In the genomic region with DNA sequence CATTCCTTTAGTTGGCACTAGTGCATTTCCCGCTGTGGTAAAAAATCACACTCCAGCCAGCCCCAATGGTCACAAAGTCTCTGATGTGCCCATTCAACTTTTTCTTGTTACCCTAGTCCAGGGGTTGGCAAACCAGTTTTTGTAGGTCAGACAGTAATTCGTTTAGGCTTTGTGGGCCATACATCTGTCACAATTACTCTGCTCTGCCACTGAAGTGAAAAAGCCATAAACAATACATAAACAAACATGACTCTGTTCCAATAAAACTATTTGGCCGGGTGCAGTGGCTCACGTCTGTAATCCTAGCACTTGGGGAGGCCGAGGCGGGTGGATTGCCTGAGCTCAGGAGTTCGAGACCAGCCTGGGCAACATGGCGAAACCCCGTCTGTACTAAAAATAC, we compare ENCODE assay signal across 1 cellular context.
TF ChIP-seq lines count a peak whose summit lies in the region.

No MANE protein-coding gene starts in this region.

TF ChIP-seq in GM23338, 12 proteins besides CTCF, POLR2A, EP300 and RAD21 (continued from another document):
- TF ChIP-seq, protein P1, sequence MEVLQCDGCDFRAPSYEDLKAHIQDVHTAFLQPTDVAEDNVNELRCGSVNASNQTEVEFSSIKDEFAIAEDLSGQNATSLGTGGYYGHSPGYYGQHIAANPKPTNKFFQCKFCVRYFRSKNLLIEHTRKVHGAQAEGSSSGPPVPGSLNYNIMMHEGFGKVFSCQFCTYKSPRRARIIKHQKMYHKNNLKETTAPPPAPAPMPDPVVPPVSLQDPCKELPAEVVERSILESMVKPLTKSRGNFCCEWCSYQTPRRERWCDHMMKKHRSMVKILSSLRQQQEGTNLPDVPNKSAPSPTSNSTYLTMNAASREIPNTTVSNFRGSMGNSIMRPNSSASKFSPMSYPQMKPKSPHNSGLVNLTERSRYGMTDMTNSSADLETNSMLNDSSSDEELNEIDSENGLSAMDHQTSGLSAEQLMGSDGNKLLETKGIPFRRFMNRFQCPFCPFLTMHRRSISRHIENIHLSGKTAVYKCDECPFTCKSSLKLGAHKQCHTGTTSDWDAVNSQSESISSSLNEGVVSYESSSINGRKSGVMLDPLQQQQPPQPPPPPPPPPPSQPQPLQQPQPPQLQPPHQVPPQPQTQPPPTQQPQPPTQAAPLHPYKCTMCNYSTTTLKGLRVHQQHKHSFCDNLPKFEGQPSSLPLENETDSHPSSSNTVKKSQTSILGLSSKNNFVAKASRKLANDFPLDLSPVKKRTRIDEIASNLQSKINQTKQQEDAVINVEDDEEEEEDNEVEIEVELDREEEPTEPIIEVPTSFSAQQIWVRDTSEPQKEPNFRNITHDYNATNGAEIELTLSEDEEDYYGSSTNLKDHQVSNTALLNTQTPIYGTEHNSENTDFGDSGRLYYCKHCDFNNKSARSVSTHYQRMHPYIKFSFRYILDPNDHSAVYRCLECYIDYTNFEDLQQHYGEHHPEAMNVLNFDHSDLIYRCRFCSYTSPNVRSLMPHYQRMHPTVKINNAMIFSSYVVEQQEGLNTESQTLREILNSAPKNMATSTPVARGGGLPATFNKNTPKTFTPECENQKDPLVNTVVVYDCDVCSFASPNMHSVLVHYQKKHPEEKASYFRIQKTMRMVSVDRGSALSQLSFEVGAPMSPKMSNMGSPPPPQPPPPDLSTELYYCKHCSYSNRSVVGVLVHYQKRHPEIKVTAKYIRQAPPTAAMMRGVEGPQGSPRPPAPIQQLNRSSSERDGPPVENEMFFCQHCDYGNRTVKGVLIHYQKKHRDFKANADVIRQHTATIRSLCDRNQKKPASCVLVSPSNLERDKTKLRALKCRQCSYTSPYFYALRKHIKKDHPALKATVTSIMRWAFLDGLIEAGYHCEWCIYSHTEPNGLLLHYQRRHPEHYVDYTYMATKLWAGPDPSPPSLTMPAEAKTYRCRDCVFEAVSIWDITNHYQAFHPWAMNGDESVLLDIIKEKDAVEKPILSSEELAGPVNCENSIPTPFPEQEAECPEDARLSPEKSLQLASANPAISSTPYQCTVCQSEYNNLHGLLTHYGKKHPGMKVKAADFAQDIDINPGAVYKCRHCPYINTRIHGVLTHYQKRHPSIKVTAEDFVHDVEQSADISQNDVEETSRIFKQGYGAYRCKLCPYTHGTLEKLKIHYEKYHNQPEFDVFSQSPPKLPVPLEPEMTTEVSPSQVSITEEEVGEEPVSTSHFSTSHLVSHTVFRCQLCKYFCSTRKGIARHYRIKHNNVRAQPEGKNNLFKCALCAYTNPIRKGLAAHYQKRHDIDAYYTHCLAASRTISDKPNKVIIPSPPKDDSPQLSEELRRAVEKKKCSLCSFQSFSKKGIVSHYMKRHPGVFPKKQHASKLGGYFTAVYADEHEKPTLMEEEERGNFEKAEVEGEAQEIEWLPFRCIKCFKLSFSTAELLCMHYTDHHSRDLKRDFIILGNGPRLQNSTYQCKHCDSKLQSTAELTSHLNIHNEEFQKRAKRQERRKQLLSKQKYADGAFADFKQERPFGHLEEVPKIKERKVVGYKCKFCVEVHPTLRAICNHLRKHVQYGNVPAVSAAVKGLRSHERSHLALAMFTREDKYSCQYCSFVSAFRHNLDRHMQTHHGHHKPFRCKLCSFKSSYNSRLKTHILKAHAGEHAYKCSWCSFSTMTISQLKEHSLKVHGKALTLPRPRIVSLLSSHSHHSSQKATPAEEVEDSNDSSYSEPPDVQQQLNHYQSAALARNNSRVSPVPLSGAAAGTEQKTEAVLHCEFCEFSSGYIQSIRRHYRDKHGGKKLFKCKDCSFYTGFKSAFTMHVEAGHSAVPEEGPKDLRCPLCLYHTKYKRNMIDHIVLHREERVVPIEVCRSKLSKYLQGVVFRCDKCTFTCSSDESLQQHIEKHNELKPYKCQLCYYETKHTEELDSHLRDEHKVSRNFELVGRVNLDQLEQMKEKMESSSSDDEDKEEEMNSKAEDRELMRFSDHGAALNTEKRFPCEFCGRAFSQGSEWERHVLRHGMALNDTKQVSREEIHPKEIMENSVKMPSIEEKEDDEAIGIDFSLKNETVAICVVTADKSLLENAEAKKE (CRISPR knock-in tag; IDR thresholded peaks at IDR 0.05), result no peak
- no peak for TF ChIP-seq NANOG (IDR thresholded peaks at IDR 0.05; ENCODE audit: borderline replicate concordance)
- TF ChIP-seq, protein P2, sequence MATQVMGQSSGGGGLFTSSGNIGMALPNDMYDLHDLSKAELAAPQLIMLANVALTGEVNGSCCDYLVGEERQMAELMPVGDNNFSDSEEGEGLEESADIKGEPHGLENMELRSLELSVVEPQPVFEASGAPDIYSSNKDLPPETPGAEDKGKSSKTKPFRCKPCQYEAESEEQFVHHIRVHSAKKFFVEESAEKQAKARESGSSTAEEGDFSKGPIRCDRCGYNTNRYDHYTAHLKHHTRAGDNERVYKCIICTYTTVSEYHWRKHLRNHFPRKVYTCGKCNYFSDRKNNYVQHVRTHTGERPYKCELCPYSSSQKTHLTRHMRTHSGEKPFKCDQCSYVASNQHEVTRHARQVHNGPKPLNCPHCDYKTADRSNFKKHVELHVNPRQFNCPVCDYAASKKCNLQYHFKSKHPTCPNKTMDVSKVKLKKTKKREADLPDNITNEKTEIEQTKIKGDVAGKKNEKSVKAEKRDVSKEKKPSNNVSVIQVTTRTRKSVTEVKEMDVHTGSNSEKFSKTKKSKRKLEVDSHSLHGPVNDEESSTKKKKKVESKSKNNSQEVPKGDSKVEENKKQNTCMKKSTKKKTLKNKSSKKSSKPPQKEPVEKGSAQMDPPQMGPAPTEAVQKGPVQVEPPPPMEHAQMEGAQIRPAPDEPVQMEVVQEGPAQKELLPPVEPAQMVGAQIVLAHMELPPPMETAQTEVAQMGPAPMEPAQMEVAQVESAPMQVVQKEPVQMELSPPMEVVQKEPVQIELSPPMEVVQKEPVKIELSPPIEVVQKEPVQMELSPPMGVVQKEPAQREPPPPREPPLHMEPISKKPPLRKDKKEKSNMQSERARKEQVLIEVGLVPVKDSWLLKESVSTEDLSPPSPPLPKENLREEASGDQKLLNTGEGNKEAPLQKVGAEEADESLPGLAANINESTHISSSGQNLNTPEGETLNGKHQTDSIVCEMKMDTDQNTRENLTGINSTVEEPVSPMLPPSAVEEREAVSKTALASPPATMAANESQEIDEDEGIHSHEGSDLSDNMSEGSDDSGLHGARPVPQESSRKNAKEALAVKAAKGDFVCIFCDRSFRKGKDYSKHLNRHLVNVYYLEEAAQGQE (IDR thresholded peaks at IDR 0.05; ENCODE audit: unreplicated experiment), result no peak
- TF ChIP-seq, protein P3, sequence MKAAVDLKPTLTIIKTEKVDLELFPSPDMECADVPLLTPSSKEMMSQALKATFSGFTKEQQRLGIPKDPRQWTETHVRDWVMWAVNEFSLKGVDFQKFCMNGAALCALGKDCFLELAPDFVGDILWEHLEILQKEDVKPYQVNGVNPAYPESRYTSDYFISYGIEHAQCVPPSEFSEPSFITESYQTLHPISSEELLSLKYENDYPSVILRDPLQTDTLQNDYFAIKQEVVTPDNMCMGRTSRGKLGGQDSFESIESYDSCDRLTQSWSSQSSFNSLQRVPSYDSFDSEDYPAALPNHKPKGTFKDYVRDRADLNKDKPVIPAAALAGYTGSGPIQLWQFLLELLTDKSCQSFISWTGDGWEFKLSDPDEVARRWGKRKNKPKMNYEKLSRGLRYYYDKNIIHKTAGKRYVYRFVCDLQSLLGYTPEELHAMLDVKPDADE (IDR thresholded peaks at IDR 0.05), result no peak
TF ChIP-seq in GM23338: peak in this region for 0.
